10 cellular contexts compared by ENCODE assay signal in the genomic region with DNA sequence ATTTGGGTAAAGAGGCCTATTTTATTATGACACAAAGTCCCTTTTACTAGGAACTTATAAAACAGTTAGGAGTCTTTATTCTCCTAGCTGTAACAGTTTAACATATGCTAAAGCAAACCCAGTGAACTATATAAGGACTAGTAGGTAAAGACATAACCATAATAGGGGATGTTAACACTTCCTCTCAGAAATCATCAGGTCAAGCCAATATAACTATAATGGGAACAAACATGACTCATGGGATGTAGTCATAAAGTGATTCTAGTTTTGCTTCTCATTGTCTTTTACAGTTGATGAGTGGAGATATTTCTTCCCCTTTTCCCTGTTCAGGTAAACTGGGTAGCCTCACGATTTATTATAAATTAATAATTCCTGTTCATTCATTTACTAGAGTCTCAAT. TPM values are rescaled to one million over a fixed set of nuclear protein-coding genes. Genes with fewer than 3 reads are reported as not detected.
A peak's percentile ranks its signal among the peaks of the same experiment; 100 is the strongest.
DNase-seq lines count a peak whose midpoint lies in the region; ATAC-seq, FAIRE-seq and TF ChIP-seq lines count a peak whose summit lies in the region.
"Had no signal": no experiment of that assay in that cellular context is flagged by ENCODE, and none has a peak within 500 bp of the region (broad histone marks: within the 10 kb centered on the region; RNA-seq: fewer than 3 reads in every experiment).

No MANE protein-coding gene starts in this region.

- H3K4me3 ChIP-seq in pancreas (no peak overlapping the region), kidney (ENCODE audit: low read length in 2 of 2) (no peak overlapping the region)
- H3K4me3 ChIP-seq: A549 had no signal

- FAIRE-seq in pancreas (lab: Jason Lieb, UNC) (no peak), kidney (lab: Jason Lieb, UNC) (no peak)
- FAIRE-seq: A549 had no signal

- intact Hi-C loops in pancreas (cut with DNase I) (no loop called here), kidney (cut with DNase I) (no loop called here)

- H3K27ac ChIP-seq in pancreas (no peak overlapping the region), kidney (ENCODE audit: low read depth in 2 of 2, low read length in 2 of 2) (no peak overlapping the region)
- H3K27ac ChIP-seq: A549 had no signal

- ATAC-seq in HG02973 (IDR thresholded peaks at IDR 0.05; ENCODE audit: unreplicated experiment) (peak; percentile 85), pancreas (no peak)
- ATAC-seq: A549 had no signal

- H3K27me3 ChIP-seq in pancreas = no peaks in the 10 kb centered on the region

- H3K4me1 ChIP-seq in pancreas (no peaks in the 10 kb centered on the region), kidney (ENCODE audit: control insufficient read depth in 1 of 2, insufficient read depth in 1 of 2, low read depth in 1 of 2, low read length in 2 of 2) (no peaks in the 10 kb centered on the region)
- H3K4me1 ChIP-seq: A549 had no signal

- no peak overlapping the region for H3K9ac ChIP-seq in kidney (ENCODE audit: low read length in 2 of 2)

- H3K9me3 ChIP-seq in pancreas (no peaks in the 10 kb centered on the region), kidney (ENCODE audit: control insufficient read depth in 1 of 2, low read length in 2 of 2) (no peaks in the 10 kb centered on the region)
- H3K9me3 ChIP-seq: A549 had no signal

- no peaks in the 10 kb centered on the region for H3K36me3 ChIP-seq in pancreas
- no peaks in the 10 kb centered on the region for H3K36me3 ChIP-seq in kidney (ENCODE audit: control insufficient read depth in 1 of 2, insufficient read depth in 2 of 2, low read length in 2 of 2)

- TF ChIP-seq CTCF in pancreas (IDR thresholded peaks at IDR 0.05) (no peak), kidney (IDR thresholded peaks at IDR 0.05; ENCODE audit: borderline replicate concordance, extremely low read depth, insufficient read depth) (no peak)

- DNase-seq in SKM-1 treated with dmso at 0.1 percent for 144 hours (lab: John Stamatoyannopoulos, UW; ENCODE audit: unreplicated experiment) (peak; percentile 8), SKM-1 (lab: John Stamatoyannopoulos, UW; ENCODE audit: unreplicated experiment) (no peak), RKO (ENCODE audit: low spot score) (peak; percentile 15), pancreas (no peak), kidney (no peak), mesenteric fat pad (ENCODE audit: low spot score) (no peak), NCI-H2171 treated with DMSO at 0.1 percent for 48 hours (lab: John Stamatoyannopoulos, UW) (no peak)

- 24 to 50% methylated on average over 1 of the region's 1 CpG for WGBS in pancreas, 2 donors

RNA-seq across cellular contexts. Expression of a gene that starts 9.7 kb away (rescaled TPM):
- total RNA-seq in pancreas (under 1 TPM; 0.06 to 0.59 (median 0.22) TPM), kidney (1.7 TPM), mesenteric fat pad (1.4 TPM)
- polyA plus RNA-seq in pancreas (under 1 TPM; 0.16 to 0.19 TPM), kidney (ENCODE audit: insufficient read depth, low read depth, low replicate concordance) (0.24 TPM)
- total RNA-seq: activated T-helper 2 cell treated with anti-CD3 and anti-CD28 coated beads, Interferon-gamma antibody, Interleukin-2, Interleukin-4, amounts not matched to agents 10 μg/mL and 5 μg/mL and 100 μg/mL, durations not matched to agents 14 hours and 24 hours and 36 hours had no signal

Comparison
In these comparisons a context has a peak if more than half of its experiments do, and no peak if none do; other contexts are left out.
1. DNase-seq: peak in SKM-1 treated with dmso at 0.1 percent for 144 hours (single experiment) and RKO (single experiment); none in SKM-1 (single experiment), pancreas (0 of 6), kidney (single experiment), mesenteric fat pad (single experiment) and NCI-H2171 treated with DMSO at 0.1 percent for 48 hours (single experiment).